8 cellular contexts compared by ENCODE assay signal in genomic region chr18:47050468-47050867, GRCh38.
A peak's percentile ranks its signal among the peaks of the same experiment; 100 is the strongest.
DNase-seq lines count a peak whose midpoint lies in the region; ATAC-seq and FAIRE-seq lines count a peak whose summit lies in the region.

No MANE protein-coding gene starts in this region.

- in situ Hi-C loops in KBM-7 (cut with MboI; ENCODE audit: low pct_unique_long_range_greater_than_20kb, low sequenced_read_pairs) = no loop called here

- peak; percentile 88 for FAIRE-seq in TTC549 (lab: Jason Lieb, UNC)

- DNase-seq in activated CD4-positive, alpha-beta T cell treated with anti-CD3 and anti-CD28 coated beads for 48 hours = peak; percentile 7
- DNase-seq in activated CD4-positive, alpha-beta T cell treated with anti-CD3 and anti-CD28 coated beads, Interleukin-2, amount 50 U/mL, for 1 hour = no peak
- DNase-seq in KBM-7 = peak; percentile 38
- peak; percentile 65 for DNase-seq in globus pallidus (ENCODE audit: low spot score)
- DNase-seq in stimulated activated CD8-positive, alpha-beta memory T cell treated with anti-CD3 and anti-CD28 coated beads, Interleukin-4, amount 100 ng/mL, for 48 hours = peak; percentile 24
- no peak for DNase-seq in DMS153 treated with DMSO at 0.1 percent for 48 hours (lab: John Stamatoyannopoulos, UW; ENCODE audit: unreplicated experiment)

- ATAC-seq in HG03196 (IDR thresholded peaks at IDR 0.05; ENCODE audit: unreplicated experiment) = no peak

Comparison
In these comparisons a context has a peak if more than half of its experiments do, and no peak if none do; other contexts are left out.
1. DNase-seq: peak in activated CD4-positive, alpha-beta T cell treated with anti-CD3 and anti-CD28 coated beads for 48 hours (single experiment), KBM-7 (single experiment), globus pallidus (single experiment) and stimulated activated CD8-positive, alpha-beta memory T cell treated with anti-CD3 and anti-CD28 coated beads, Interleukin-4, amount 100 ng/mL, for 48 hours (single experiment); none in activated CD4-positive, alpha-beta T cell treated with anti-CD3 and anti-CD28 coated beads, Interleukin-2, amount 50 U/mL, for 1 hour (single experiment) and DMS153 treated with DMSO at 0.1 percent for 48 hours (single experiment).